1 cellular context compared by ENCODE assay signal in genomic region chr19:11089254-11090013, GRCh38.
TF ChIP-seq lines count a peak whose summit lies in the region.

LDLR (plus strand) TSS chr19:11089463; CDS start chr19:11089549, 86 bp downstream.

TF ChIP-seq in HepG2, 621 proteins besides CTCF, POLR2A, EP300 and RAD21 (continued from another document and continues in another):
- TF ChIP-seq ZBTB40 (IDR thresholded peaks at IDR 0.05) (no peak), ZBTB40 (CRISPR knock-in tag; IDR thresholded peaks at IDR 0.05) (no peak), KDM1A (CRISPR knock-in tag; IDR thresholded peaks at IDR 0.05) (no peak), TBP (CRISPR knock-in tag; IDR thresholded peaks at IDR 0.05) (no peak), ZC3H13 (CRISPR knock-in tag; IDR thresholded peaks at IDR 0.05) (peak; percentile 57; the same call in 1 of the 2 replicates), ZNF781 (CRISPR knock-in tag; IDR thresholded peaks at IDR 0.05; ENCODE audit: borderline replicate concordance, not compliant biosample characterization) (no peak), ZNF672 (CRISPR knock-in tag; IDR thresholded peaks at IDR 0.05) (no peak), MXI1 (IDR thresholded peaks at IDR 0.05; ENCODE audit: borderline replicate concordance, low read depth, low read length) (peak; percentile 76; the same call in 1 of the 3 replicates), ZMAT5 (CRISPR knock-in tag; IDR thresholded peaks at IDR 0.05; ENCODE audit: borderline replicate concordance, low read depth) (no peak), TRIM24 (CRISPR knock-in tag; IDR thresholded peaks at IDR 0.05) (no peak), ZNF510 (CRISPR knock-in tag; IDR thresholded peaks at IDR 0.05; ENCODE audit: low read depth) (no peak), PRDM15 (CRISPR knock-in tag; IDR thresholded peaks at IDR 0.05) (no peak), ATF4 (CRISPR knock-in tag; IDR thresholded peaks at IDR 0.05) (peak in 1 of 2 experiments; percentile 73; a peak in 2 of 4 replicates), PPARG (CRISPR knock-in tag; conservative IDR thresholded peaks at IDR 0.05) (no peak; the same call in 1 of the 2 replicates), EED (CRISPR knock-in tag; IDR thresholded peaks at IDR 0.05) (no peak), KLF12 (CRISPR knock-in tag; IDR thresholded peaks at IDR 0.05; ENCODE audit: borderline replicate concordance) (no peak), GRHL1 (CRISPR knock-in tag; conservative IDR thresholded peaks at IDR 0.05) (no peak), ZNF841 (CRISPR knock-in tag; IDR thresholded peaks at IDR 0.05; ENCODE audit: borderline replicate concordance) (no peak), CCAR2 (optimal IDR thresholded peaks at IDR 0.05; ENCODE audit: low read depth, low read length) (no peak), THAP9 (CRISPR knock-in tag; IDR thresholded peaks at IDR 0.05; ENCODE audit: borderline replicate concordance) (peak; percentile 23; the same call in 1 of the 2 replicates), ZNF589 (CRISPR knock-in tag; conservative IDR thresholded peaks at IDR 0.05) (no peak; the same call in 1 of the 2 replicates), ZNF557 (CRISPR knock-in tag; IDR thresholded peaks at IDR 0.05) (no peak), MXD4 (CRISPR knock-in tag; IDR thresholded peaks at IDR 0.05) (no peak), ZNF607 (CRISPR knock-in tag; IDR thresholded peaks at IDR 0.05; ENCODE audit: borderline replicate concordance) (no peak), ETV6 (CRISPR knock-in tag; conservative IDR thresholded peaks at IDR 0.05) (no peak; the same call in 1 of the 2 replicates), ZNF329 (CRISPR knock-in tag; IDR thresholded peaks at IDR 0.05; ENCODE audit: low read depth) (peak; percentile 100), ZNF646 (CRISPR knock-in tag; IDR thresholded peaks at IDR 0.05) (no peak), ZNF7 (CRISPR knock-in tag; IDR thresholded peaks at IDR 0.05) (no peak), ZNF619 (CRISPR knock-in tag; IDR thresholded peaks at IDR 0.05) (no peak), GLI4 (CRISPR knock-in tag; IDR thresholded peaks at IDR 0.05; ENCODE audit: borderline replicate concordance) (no peak), RXRB (CRISPR knock-in tag; IDR thresholded peaks at IDR 0.05; ENCODE audit: borderline replicate concordance) (no peak)
